ENCODE assay signal across 1 cellular context in the genomic region with DNA sequence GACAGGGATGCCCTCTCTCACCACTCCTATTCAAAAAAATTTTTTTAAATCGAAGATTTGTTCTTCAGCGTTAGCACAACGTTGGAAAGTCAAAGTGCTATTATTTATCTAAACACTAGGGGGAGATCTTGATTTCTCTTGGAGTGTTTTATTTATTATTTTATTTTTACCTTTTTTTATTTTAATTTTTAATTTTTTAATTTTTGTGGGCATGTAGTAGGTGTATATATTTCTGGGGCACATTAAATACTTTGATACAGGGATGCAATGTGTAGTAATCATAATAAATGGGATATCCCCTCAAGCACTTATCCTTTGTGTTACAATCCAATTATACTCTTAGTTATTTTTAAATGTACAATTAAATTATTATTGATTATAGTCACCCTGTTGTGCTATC.
TF ChIP-seq lines count a peak whose summit lies in the region.

No MANE protein-coding gene starts in this region.

TF ChIP-seq in K562, 482 proteins besides CTCF, POLR2A, EP300 and RAD21 (continued from another document):
- TF ChIP-seq, protein P1, sequence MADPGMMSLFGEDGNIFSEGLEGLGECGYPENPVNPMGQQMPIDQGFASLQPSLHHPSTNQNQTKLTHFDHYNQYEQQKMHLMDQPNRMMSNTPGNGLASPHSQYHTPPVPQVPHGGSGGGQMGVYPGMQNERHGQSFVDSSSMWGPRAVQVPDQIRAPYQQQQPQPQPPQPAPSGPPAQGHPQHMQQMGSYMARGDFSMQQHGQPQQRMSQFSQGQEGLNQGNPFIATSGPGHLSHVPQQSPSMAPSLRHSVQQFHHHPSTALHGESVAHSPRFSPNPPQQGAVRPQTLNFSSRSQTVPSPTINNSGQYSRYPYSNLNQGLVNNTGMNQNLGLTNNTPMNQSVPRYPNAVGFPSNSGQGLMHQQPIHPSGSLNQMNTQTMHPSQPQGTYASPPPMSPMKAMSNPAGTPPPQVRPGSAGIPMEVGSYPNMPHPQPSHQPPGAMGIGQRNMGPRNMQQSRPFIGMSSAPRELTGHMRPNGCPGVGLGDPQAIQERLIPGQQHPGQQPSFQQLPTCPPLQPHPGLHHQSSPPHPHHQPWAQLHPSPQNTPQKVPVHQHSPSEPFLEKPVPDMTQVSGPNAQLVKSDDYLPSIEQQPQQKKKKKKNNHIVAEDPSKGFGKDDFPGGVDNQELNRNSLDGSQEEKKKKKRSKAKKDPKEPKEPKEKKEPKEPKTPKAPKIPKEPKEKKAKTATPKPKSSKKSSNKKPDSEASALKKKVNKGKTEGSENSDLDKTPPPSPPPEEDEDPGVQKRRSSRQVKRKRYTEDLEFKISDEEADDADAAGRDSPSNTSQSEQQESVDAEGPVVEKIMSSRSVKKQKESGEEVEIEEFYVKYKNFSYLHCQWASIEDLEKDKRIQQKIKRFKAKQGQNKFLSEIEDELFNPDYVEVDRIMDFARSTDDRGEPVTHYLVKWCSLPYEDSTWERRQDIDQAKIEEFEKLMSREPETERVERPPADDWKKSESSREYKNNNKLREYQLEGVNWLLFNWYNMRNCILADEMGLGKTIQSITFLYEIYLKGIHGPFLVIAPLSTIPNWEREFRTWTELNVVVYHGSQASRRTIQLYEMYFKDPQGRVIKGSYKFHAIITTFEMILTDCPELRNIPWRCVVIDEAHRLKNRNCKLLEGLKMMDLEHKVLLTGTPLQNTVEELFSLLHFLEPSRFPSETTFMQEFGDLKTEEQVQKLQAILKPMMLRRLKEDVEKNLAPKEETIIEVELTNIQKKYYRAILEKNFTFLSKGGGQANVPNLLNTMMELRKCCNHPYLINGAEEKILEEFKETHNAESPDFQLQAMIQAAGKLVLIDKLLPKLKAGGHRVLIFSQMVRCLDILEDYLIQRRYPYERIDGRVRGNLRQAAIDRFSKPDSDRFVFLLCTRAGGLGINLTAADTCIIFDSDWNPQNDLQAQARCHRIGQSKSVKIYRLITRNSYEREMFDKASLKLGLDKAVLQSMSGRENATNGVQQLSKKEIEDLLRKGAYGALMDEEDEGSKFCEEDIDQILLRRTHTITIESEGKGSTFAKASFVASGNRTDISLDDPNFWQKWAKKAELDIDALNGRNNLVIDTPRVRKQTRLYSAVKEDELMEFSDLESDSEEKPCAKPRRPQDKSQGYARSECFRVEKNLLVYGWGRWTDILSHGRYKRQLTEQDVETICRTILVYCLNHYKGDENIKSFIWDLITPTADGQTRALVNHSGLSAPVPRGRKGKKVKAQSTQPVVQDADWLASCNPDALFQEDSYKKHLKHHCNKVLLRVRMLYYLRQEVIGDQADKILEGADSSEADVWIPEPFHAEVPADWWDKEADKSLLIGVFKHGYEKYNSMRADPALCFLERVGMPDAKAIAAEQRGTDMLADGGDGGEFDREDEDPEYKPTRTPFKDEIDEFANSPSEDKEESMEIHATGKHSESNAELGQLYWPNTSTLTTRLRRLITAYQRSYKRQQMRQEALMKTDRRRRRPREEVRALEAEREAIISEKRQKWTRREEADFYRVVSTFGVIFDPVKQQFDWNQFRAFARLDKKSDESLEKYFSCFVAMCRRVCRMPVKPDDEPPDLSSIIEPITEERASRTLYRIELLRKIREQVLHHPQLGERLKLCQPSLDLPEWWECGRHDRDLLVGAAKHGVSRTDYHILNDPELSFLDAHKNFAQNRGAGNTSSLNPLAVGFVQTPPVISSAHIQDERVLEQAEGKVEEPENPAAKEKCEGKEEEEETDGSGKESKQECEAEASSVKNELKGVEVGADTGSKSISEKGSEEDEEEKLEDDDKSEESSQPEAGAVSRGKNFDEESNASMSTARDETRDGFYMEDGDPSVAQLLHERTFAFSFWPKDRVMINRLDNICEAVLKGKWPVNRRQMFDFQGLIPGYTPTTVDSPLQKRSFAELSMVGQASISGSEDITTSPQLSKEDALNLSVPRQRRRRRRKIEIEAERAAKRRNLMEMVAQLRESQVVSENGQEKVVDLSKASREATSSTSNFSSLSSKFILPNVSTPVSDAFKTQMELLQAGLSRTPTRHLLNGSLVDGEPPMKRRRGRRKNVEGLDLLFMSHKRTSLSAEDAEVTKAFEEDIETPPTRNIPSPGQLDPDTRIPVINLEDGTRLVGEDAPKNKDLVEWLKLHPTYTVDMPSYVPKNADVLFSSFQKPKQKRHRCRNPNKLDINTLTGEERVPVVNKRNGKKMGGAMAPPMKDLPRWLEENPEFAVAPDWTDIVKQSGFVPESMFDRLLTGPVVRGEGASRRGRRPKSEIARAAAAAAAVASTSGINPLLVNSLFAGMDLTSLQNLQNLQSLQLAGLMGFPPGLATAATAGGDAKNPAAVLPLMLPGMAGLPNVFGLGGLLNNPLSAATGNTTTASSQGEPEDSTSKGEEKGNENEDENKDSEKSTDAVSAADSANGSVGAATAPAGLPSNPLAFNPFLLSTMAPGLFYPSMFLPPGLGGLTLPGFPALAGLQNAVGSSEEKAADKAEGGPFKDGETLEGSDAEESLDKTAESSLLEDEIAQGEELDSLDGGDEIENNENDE (IDR thresholded peaks at IDR 0.05; ENCODE audit: low read depth, low read length): no peak
- TF ChIP-seq KHSRP (IDR thresholded peaks at IDR 0.05): no peak
